ENCODE assay signal across 9 cellular contexts in genomic region chr7:10939237-10939910, GRCh38. TPM values are rescaled to one million over a fixed set of nuclear protein-coding genes. Genes with fewer than 3 reads are reported as not detected.
A peak's percentile ranks its signal among the peaks of the same experiment; 100 is the strongest.
DNase-seq lines count a peak whose midpoint lies in the region; ATAC-seq, FAIRE-seq and TF ChIP-seq lines count a peak whose summit lies in the region.
"Had no signal": no experiment of that assay in that cellular context is flagged by ENCODE, and none has a peak within 500 bp of the region (broad histone marks: within the 10 kb centered on the region; RNA-seq: fewer than 3 reads in every experiment).

No MANE protein-coding gene starts in this region.

- intact Hi-C loops in CD8-positive, alpha-beta T cell (cut with DNase I, micrococcal nuclease): no loop called here

- no peaks in the 10 kb centered on the region for H3K27me3 Mint-ChIP-seq in CD8-positive, alpha-beta T cell (ENCODE audit: low read depth)
- no peaks in the 10 kb centered on the region for H3K27me3 Mint-ChIP-seq in progenitor cell of endocrine pancreas

- no peak overlapping the region for H3K27ac Mint-ChIP-seq in CD8-positive, alpha-beta T cell
- no peak overlapping the region for H3K27ac Mint-ChIP-seq in progenitor cell of endocrine pancreas
- H3K27ac Mint-ChIP-seq: nephron had no signal

- H3K4me3 ChIP-seq in CD8-positive, alpha-beta T cell (ENCODE audit: low read depth, low read length): peak overlapping the region; percentile 91
- peak overlapping the region; percentile 87 for H3K4me3 ChIP-seq in astrocyte of the cerebellum (ENCODE audit: low read depth, low read length)
- peak overlapping the region; percentile 84 to 98 (median 98) for H3K4me3 ChIP-seq in keratinocyte (ENCODE audit: control insufficient read depth in 2 of 3, extremely low read depth in 1 of 3, insufficient read depth in 2 of 3, low read depth in 1 of 3, low read length in 3 of 3)
- peak overlapping the region; percentile 56 to 95 (median 76) for H3K4me3 ChIP-seq in tibial nerve

- TF ChIP-seq POLR2A in tibial nerve (IDR thresholded peaks at IDR 0.05): no peak

- no peaks in the 10 kb centered on the region for H3K9me1 ChIP-seq in keratinocyte (ENCODE audit: control insufficient read depth, extremely low read depth, insufficient read depth, low read length)

- 1 to 6% methylated on average over 18 of the region's 18 CpGs for WGBS in tibial nerve, 2 donors

- no peak for FAIRE-seq in keratinocyte (lab: Jason Lieb, UNC)

- H3K79me2 ChIP-seq in keratinocyte (ENCODE audit: control insufficient read depth, insufficient read depth, low read length): peaks cover 38% of the 10 kb centered on the region

- peak overlapping the region; percentile 96 for H3K27ac ChIP-seq in CD8-positive, alpha-beta T cell (ENCODE audit: low read depth, low read length)
- H3K27ac ChIP-seq in keratinocyte (ENCODE audit: control insufficient read depth, insufficient read depth, low read length) (peak overlapping the region; percentile 98), tibial nerve (peak overlapping the region; percentile 65 to 96 (median 90))

- H3K27me3 ChIP-seq in CD8-positive, alpha-beta T cell (ENCODE audit: insufficient read depth, low read length): no peaks in the 10 kb centered on the region
- H3K27me3 ChIP-seq in keratinocyte (ENCODE audit: control insufficient read depth, extremely low read depth, insufficient read depth, low read length) (no peaks in the 10 kb centered on the region), tibial nerve (no peaks in the 10 kb centered on the region)

- no peaks in the 10 kb centered on the region for H3K9me3 ChIP-seq in CD8-positive, alpha-beta T cell (ENCODE audit: low read length)
- H3K9me3 ChIP-seq in keratinocyte (ENCODE audit: control insufficient read depth, low read depth, low read length) (no peaks in the 10 kb centered on the region), tibial nerve (no peaks in the 10 kb centered on the region)

- H3K9ac ChIP-seq in keratinocyte (ENCODE audit: control insufficient read depth, extremely low read depth, insufficient read depth, low read length): peak overlapping the region; percentile 97

- TF ChIP-seq EP300 in tibial nerve (IDR thresholded peaks at IDR 0.05): no peak

- peaks cover 11% of the 10 kb centered on the region for H3K36me3 ChIP-seq in CD8-positive, alpha-beta T cell (ENCODE audit: insufficient read depth, low read length)
- H3K36me3 ChIP-seq in keratinocyte (ENCODE audit: control insufficient read depth in 2 of 2, extremely low read depth in 1 of 2, insufficient read depth in 2 of 2, low read length in 2 of 2): peaks cover 2 to 4% of the 10 kb centered on the region in 2 experiments
- H3K36me3 ChIP-seq in tibial nerve: peaks cover 0 to 24% (median 0%) of the 10 kb centered on the region in 3 donors

- in situ Hi-C loops in astrocyte of the cerebellum (cut with HindIII; ENCODE audit: low sequenced_read_pairs): no loop called here

- peaks cover 24% of the 10 kb centered on the region for H3K4me1 ChIP-seq in CD8-positive, alpha-beta T cell (ENCODE audit: insufficient read depth, low read length)
- H3K4me1 ChIP-seq in keratinocyte (ENCODE audit: control insufficient read depth, extremely low read depth, insufficient read depth, low read length) (peaks cover 9% of the 10 kb centered on the region), tibial nerve (peaks cover 0 to 51% (median 12%) of the 10 kb centered on the region in 4 donors)

- no peaks in the 10 kb centered on the region for H3K9me3 Mint-ChIP-seq in CD8-positive, alpha-beta T cell
- H3K9me3 Mint-ChIP-seq in progenitor cell of endocrine pancreas (ENCODE audit: low read depth): no peaks in the 10 kb centered on the region
- H3K9me3 Mint-ChIP-seq: nephron had no signal

- DNase-seq in CD8-positive, alpha-beta T cell: peak in 2 of 7 experiments; percentile 4 to 52
- peak; percentile 11 for DNase-seq in GM20000 (ENCODE audit: low spot score)
- no peak for DNase-seq in astrocyte of the cerebellum (ENCODE audit: low read depth)
- DNase-seq in keratinocyte (ENCODE audit: low read depth, low spot score): no peak
- DNase-seq in tibial nerve (ENCODE audit: low spot score in 2 of 2): no peak
- DNase-seq in DMS79 (lab: John Stamatoyannopoulos, UW): no peak
- DNase-seq in progenitor cell of endocrine pancreas (ENCODE audit: low spot score, unreplicated experiment): no peak

- dilution Hi-C loops in keratinocyte (cut with MboI; ENCODE audit: extremely low pct_ligation_motif_present, low sequenced_read_pairs): no loop called here

- CTCF ChIA-PET in CD8-positive, alpha-beta T cell (lab: Charles Lee): no interaction called here

- H4K20me1 ChIP-seq in keratinocyte (ENCODE audit: control insufficient read depth, extremely low read depth, insufficient read depth, low read length): peaks cover 3% of the 10 kb centered on the region

- peaks cover 45% of the 10 kb centered on the region for H3K4me1 Mint-ChIP-seq in CD8-positive, alpha-beta T cell (ENCODE audit: low read depth)
- peaks cover 5% of the 10 kb centered on the region for H3K4me1 Mint-ChIP-seq in progenitor cell of endocrine pancreas (ENCODE audit: low read depth)

- H3K4me3 Mint-ChIP-seq in CD8-positive, alpha-beta T cell: no peak overlapping the region
- H3K4me3 Mint-ChIP-seq in progenitor cell of endocrine pancreas (ENCODE audit: low read depth): no peak overlapping the region
- H3K4me3 Mint-ChIP-seq: nephron had no signal

- peaks cover 36% of the 10 kb centered on the region for H3K36me3 Mint-ChIP-seq in CD8-positive, alpha-beta T cell
- H3K36me3 Mint-ChIP-seq in progenitor cell of endocrine pancreas (ENCODE audit: insufficient read depth): no peaks in the 10 kb centered on the region

- peak overlapping the region; percentile 96 for H2AFZ ChIP-seq in keratinocyte (ENCODE audit: control insufficient read depth, low read length)

- ATAC-seq in CD8-positive, alpha-beta T cell: peak; percentile 3
- peak; percentile 5 for ATAC-seq in HG03558 (IDR thresholded peaks at IDR 0.05; ENCODE audit: extremely low read depth, unreplicated experiment)

- POLR2A ChIA-PET in CD8-positive, alpha-beta T cell (lab: Charles Lee): interaction anchor here (0.7 to 2.8 kb wide), 8 partner anchors 9 to 50 kb away, joined by 3 to 40 read pairs (median 5); partner anchors contain the start of gene PHF14

- TF ChIP-seq CTCF in CD8-positive, alpha-beta T cell (IDR thresholded peaks at IDR 0.05): no peak
- TF ChIP-seq CTCF in GM20000 (IDR thresholded peaks at IDR 0.05; ENCODE audit: extremely low read depth, missing control alignments) (no peak), astrocyte of the cerebellum (IDR thresholded peaks at IDR 0.05; ENCODE audit: low read depth, low read length, missing control alignments) (no peak), keratinocyte (optimal IDR thresholded peaks at IDR 0.05 in 1 of 3, IDR thresholded peaks at IDR 0.05 in 1 of 3, conservative IDR thresholded peaks at IDR 0.05 in 1 of 3; ENCODE audit: extremely low read depth in 1 of 3, insufficient read depth in 2 of 3, low read length in 3 of 3) (no peak), tibial nerve (IDR thresholded peaks at IDR 0.05) (no peak), progenitor cell of endocrine pancreas (IDR thresholded peaks at IDR 0.05; ENCODE audit: unreplicated experiment) (no peak)

- H3K4me2 ChIP-seq in keratinocyte (ENCODE audit: control insufficient read depth, extremely low read depth, insufficient read depth, low read depth, low read length): peak overlapping the region; percentile 99

RNA-seq across cellular contexts. Expression of gene PHF14, which starts 34.3 kb away (rescaled TPM):
- total RNA-seq in CD8-positive, alpha-beta T cell: 10 to 100 TPM; 18.0 to 18.3 TPM
- polyA plus RNA-seq in keratinocyte: 9.3 to 16.9 TPM (median 12.8 TPM) in 3 replicates
- 36.8 TPM for polyA plus RNA-seq in keratinocyte (2011; ENCODE audit: low read depth)
- polyA plus RNA-seq in keratinocyte (2011; cell fraction: cytosol; rRNA removed): 7.6 and 9.9 TPM in 2 replicates
- polyA plus RNA-seq in keratinocyte (2011; cell fraction: nucleus; rRNA removed): 14.5 and 20.3 TPM in 2 replicates
- polyA plus RNA-seq in keratinocyte (2012; ENCODE audit: low replicate concordance): 11.4 and 14.6 TPM in 2 replicates
- polyA minus RNA-seq in keratinocyte: 3.1 to 28.8 TPM (median 10.2 TPM) in 3 replicates
- polyA minus RNA-seq in keratinocyte (2011; cell fraction: cytosol; rRNA and poly(A)+ RNA removed): 6.1 TPM
- 19.1 and 39.2 TPM in 2 replicates for polyA minus RNA-seq in keratinocyte (2011; cell fraction: nucleus; rRNA and poly(A)+ RNA removed)
- total RNA-seq in tibial nerve: 10 to 100 TPM; 48.9 to 54.8 (median 51.5) TPM
- total RNA-seq in progenitor cell of endocrine pancreas: 63.9 and 64.2 TPM in 2 replicates
